Comparison of ENCODE assay signal across 10 cellular contexts in genomic region chr10:68810830-68811229, GRCh38. TPM values are rescaled to one million over a fixed set of nuclear protein-coding genes. Genes with fewer than 3 reads are reported as not detected.
A peak's percentile ranks its signal among the peaks of the same experiment; 100 is the strongest.
DNase-seq lines count a peak whose midpoint lies in the region; ATAC-seq, FAIRE-seq and TF ChIP-seq lines count a peak whose summit lies in the region.
"Not testable (repeated sequence)": the region's sequence is repeated elsewhere in the genome, so short reads cannot be mapped to it uniquely, and the experiment has no call there.
"Had no signal": no experiment of that assay in that cellular context is flagged by ENCODE, and none has a peak within 500 bp of the region (broad histone marks: within the 10 kb centered on the region; RNA-seq: fewer than 3 reads in every experiment).

No MANE protein-coding gene starts in this region.

- ATAC-seq in WTC11, K562: not testable (repeated sequence)

- not testable (repeated sequence) for H3K27ac ChIP-seq in H9 (ENCODE audit: insufficient read length, low read depth, low read length); HEK293 (ENCODE audit: extremely low read depth, low read depth, low read length)
- H3K27ac ChIP-seq in adrenal gland, result peak overlapping the region; percentile 43 to 82 (median 73)
- H3K27ac ChIP-seq in K562 (ENCODE audit: extremely low read depth, low read depth, low read length), result peak overlapping the region; percentile 74; the same call in 1 of the 3 replicates

- H3K4me1 ChIP-seq in H9 (ENCODE audit: insufficient read depth, low read length); HEK293 (ENCODE audit: control insufficient read depth, insufficient read depth, low read length): not testable (repeated sequence)
- H3K4me1 ChIP-seq in adrenal gland (replicated peaks in 1 of 2), result peaks cover 6 to 17% of the 10 kb centered on the region in 2 donors
- H3K4me1 ChIP-seq in K562 (replicated peaks in 1 of 2; ENCODE audit: control insufficient read depth in 2 of 2, insufficient read depth in 2 of 2, low read length in 2 of 2), result peaks cover 11 to 17% of the 10 kb centered on the region in 2 experiments

- not testable (repeated sequence) for H3K9me1 ChIP-seq in K562 (ENCODE audit: control insufficient read depth, insufficient read depth, low read length)

- not testable (repeated sequence) for H3K23me2 ChIP-seq in H9 (ENCODE audit: insufficient read length, low read depth, low read length, poor library complexity, severe bottlenecking)

- H3K4ac ChIP-seq in H9 (ENCODE audit: low read depth, low read length), result not testable (repeated sequence)

- not testable (repeated sequence) for H3K79me2 ChIP-seq in H9 (ENCODE audit: insufficient read depth, low read length); K562 (ENCODE audit: control insufficient read depth, insufficient read depth, low read length)

- not testable (repeated sequence) for TF ChIP-seq EP300 in K562 (IDR thresholded peaks at IDR 0.05; ENCODE audit: low read length)

- DNase-seq in H9; WTC11 (ENCODE audit: low spot score); K562 (ENCODE audit: extremely low read depth in 1 of 4, low spot score in 3 of 4): not testable (repeated sequence)
- peak; percentile 19 for DNase-seq in activated effector memory CD4-positive, alpha-beta T cell treated with anti-CD3 and anti-CD28 coated beads, Interleukin-2, amount 50 U/mL, for 16 hours
- peak in 2 of 7 donors; percentile 15 to 41 for DNase-seq in adrenal gland
- peak; percentile 33 for DNase-seq in mesenteric fat pad (ENCODE audit: low spot score)

- H3K9me3 ChIP-seq in H9 (ENCODE audit: control insufficient read depth, low read depth, low read length); HEK293 (ENCODE audit: control insufficient read depth, insufficient read depth, low read depth, low read length); adrenal gland (replicated peaks in 1 of 3); K562 (replicated peaks; ENCODE audit: control insufficient read depth, insufficient read depth, low read depth, low read length): not testable (repeated sequence)

- not testable (repeated sequence) for H3K36me3 Mint-ChIP-seq in H9 (ENCODE audit: insufficient read depth in 1 of 3, low read depth in 3 of 3); WTC11

- not testable (repeated sequence) for H4K8ac ChIP-seq in H9 (replicated peaks; ENCODE audit: insufficient read length, low read depth, low read length)

- WGBS in H9 (ENCODE audit: extremely low coverage, insufficient read length, low lambda C conversion rate), result no CpG with 5 or more reads among the region's 9 CpGs
- 90 to 93% (median 93%) methylated on average over 9 of the region's 9 CpGs for WGBS in adrenal gland, 4 donors
- 71% methylated on average over 9 of the region's 9 CpGs for WGBS in K562 (ENCODE audit: insufficient coverage, low coverage, missing lambda C conversion rate)

- FAIRE-seq in K562 (lab: Jason Lieb, UNC), result peak; percentile 35

- H2BK15ac ChIP-seq in H9 (ENCODE audit: low read depth, low read length), result not testable (repeated sequence)

- not testable (repeated sequence) for H3K9me3 Mint-ChIP-seq in H9, WTC11

- H3K4me2 ChIP-seq in H9 (ENCODE audit: insufficient read depth, insufficient read length, low read length), result not testable (repeated sequence)
- peak overlapping the region; percentile 1; the same call in 1 of the 2 replicates for H3K4me2 ChIP-seq in K562 (ENCODE audit: insufficient read depth, low read length)

- not testable (repeated sequence) for TF ChIP-seq RAD21 in K562 (CRISPR knock-in tag; conservative IDR thresholded peaks at IDR 0.05 in 1 of 2, IDR thresholded peaks at IDR 0.05 in 1 of 2)

- H3K4me3 Mint-ChIP-seq in H9, WTC11: not testable (repeated sequence)

- H2BK20ac ChIP-seq in H9 (ENCODE audit: low read depth, low read length, poor library complexity, severe bottlenecking), result peak overlapping the region; percentile 45

- H2AK5ac ChIP-seq in H9 (ENCODE audit: insufficient read length, low read length), result not testable (repeated sequence)

- not testable (repeated sequence) for H3K36me3 ChIP-seq in HEK293 (ENCODE audit: control insufficient read depth in 2 of 2, insufficient read depth in 1 of 2, low read length in 2 of 2); adrenal gland (replicated peaks in 1 of 2); K562 (ENCODE audit: control insufficient read depth, insufficient read depth, low read length)

- not testable (repeated sequence) for H3K18ac ChIP-seq in H9 (ENCODE audit: insufficient read length, low read depth, low read length)

- in situ Hi-C loops in K562 (cut with MboI), result not testable (repeated sequence)

- POLR2A ChIA-PET in HEK293 (lab: Yijun Ruan, JAX); WTC11 (lab: Charles Lee): not testable (repeated sequence)
- POLR2A ChIA-PET in K562 (lab: Yijun Ruan, JAX), result interaction anchor here (0.5 to 1.4 kb wide), 3 partner anchors 10 to 276 kb away, joined by 3 to 6 read pairs (median 4); partner anchors contain the start of gene STOX1

- not testable (repeated sequence) for H3K56ac ChIP-seq in H9 (ENCODE audit: insufficient read length, low read depth, low read length)

- intact Hi-C loops in adrenal gland (cut with DNase I); K562 (cut with micrococcal nuclease): not testable (repeated sequence)

- H3K27me3 Mint-ChIP-seq in H9 (ENCODE audit: low read depth); WTC11 (ENCODE audit: low read depth): not testable (repeated sequence)

- not testable (repeated sequence) for TF ChIP-seq CTCF in H9 (conservative IDR thresholded peaks at IDR 0.05); HEK293 (tag by site-specific recombination; IDR thresholded peaks at IDR 0.05); WTC11 (IDR thresholded peaks at IDR 0.05); adrenal gland (IDR thresholded peaks at IDR 0.05); K562 (IDR thresholded peaks at IDR 0.05 in 2 of 3, conservative IDR thresholded peaks at IDR 0.05 in 1 of 3; ENCODE audit: insufficient read depth in 2 of 3, low read depth in 1 of 3, low read length in 3 of 3)

- not testable (repeated sequence) for H3K27me3 ChIP-seq in H9 (ENCODE audit: insufficient read depth, low read length); adrenal gland; K562 (ENCODE audit: control insufficient read depth in 2 of 2, insufficient read depth in 2 of 2, low read length in 2 of 2)

- CTCF ChIA-PET in HEK293 (lab: Yijun Ruan, JAX), result interaction anchor here (1.1 kb wide), 1 partner anchor 10 kb away, joined by 3 read pairs; no protein-coding TSS in a partner anchor
- CTCF ChIA-PET in WTC11 (lab: Charles Lee); K562 (lab: Yijun Ruan, JAX; ENCODE audit: low intra/inter-chr PET ratio): not testable (repeated sequence)

- not testable (repeated sequence) for H4K20me1 ChIP-seq in H9 (ENCODE audit: control insufficient read depth, insufficient read depth, insufficient read length); K562 (replicated peaks; ENCODE audit: control insufficient read depth, insufficient read depth, low read length)

- H3K79me1 ChIP-seq in H9 (ENCODE audit: insufficient read depth, low read depth, low read length, poor library complexity, severe bottlenecking), result not testable (repeated sequence)

- not testable (repeated sequence) for H3K23ac ChIP-seq in H9 (ENCODE audit: insufficient read length, low read depth, low read length)

- H3K14ac ChIP-seq in H9 (ENCODE audit: insufficient read depth, low read length), result not testable (repeated sequence)

- not testable (repeated sequence) for H2AFZ ChIP-seq in H9 (ENCODE audit: low read length)
- H2AFZ ChIP-seq in K562 (ENCODE audit: low read depth, low read length), result peak overlapping the region; percentile 60

- BruUV-seq in K562 (replicated peaks; lab: Mats Ljungman, UMichigan), result not testable (repeated sequence)

- not testable (repeated sequence) for H3K4me3 ChIP-seq in HEK293 (ENCODE audit: low read depth, low read length); adrenal gland; K562

- not testable (repeated sequence) for H2BK12ac ChIP-seq in H9 (ENCODE audit: insufficient read length, low read depth, low read length)

- H3K27ac Mint-ChIP-seq in H9, WTC11: not testable (repeated sequence)

- peaks cover 5 to 15% of the 10 kb centered on the region in 2 experiments for H3K4me1 Mint-ChIP-seq in H9
- not testable (repeated sequence) for H3K4me1 Mint-ChIP-seq in WTC11

- not testable (repeated sequence) for H3T11ph ChIP-seq in H9 (ENCODE audit: low read length)

- not testable (repeated sequence) for H3K9ac ChIP-seq in H9 (ENCODE audit: extremely low read depth, insufficient read length, low read length)
- H3K9ac ChIP-seq in K562 (ENCODE audit: insufficient read depth in 1 of 2, low read depth in 2 of 2, low read length in 2 of 2), result peak overlapping the region in 1 of 2 experiments; percentile 31; a peak in 1 of 4 replicates

- H2BK5ac ChIP-seq in H9 (ENCODE audit: insufficient read length, low read length), result not testable (repeated sequence)

- not testable (repeated sequence) for H4K91ac ChIP-seq in H9 (ENCODE audit: insufficient read length, low read depth, low read length)

- TF ChIP-seq POLR2A in adrenal gland (IDR thresholded peaks at IDR 0.05); K562 (conservative IDR thresholded peaks at IDR 0.05): not testable (repeated sequence)

- H2BK120ac ChIP-seq in H9 (ENCODE audit: low read depth, low read length, poor library complexity, severe bottlenecking), result peak overlapping the region; percentile 61

- H4K5ac ChIP-seq in H9 (ENCODE audit: insufficient read length, low read depth, low read length), result not testable (repeated sequence)

RNA-seq across cellular contexts. Expression of gene STOX1, which starts 16.5 kb away (rescaled TPM):
- total RNA-seq in H9 (2021) (5.8 and 5.9 TPM in 2 replicates), WTC11 (2021) (1.6 to 1.9 TPM (median 1.6 TPM) in 3 replicates), adrenal gland (10 to 100 TPM in 5 of 8 donors, 1 to 10 TPM in 3; 4.8 to 16.5 (median 11.1) TPM), K562 (2014; rRNA removed) (0.09 and 0.16 TPM in 2 replicates), K562 (2014; rRNA removed; fragmentation: Illumina TruSeq; extraction: Trizol) (0.47 and 0.48 TPM in 2 replicates), K562 (2015; rRNA removed; fragmentation: Illumina TruSeq; extraction: Trizol) (0.87 and 0.98 TPM in 2 replicates), K562 (2021) (0.29 and 0.42 TPM in 2 replicates), mesenteric fat pad (8.1 TPM)
- polyA plus RNA-seq in adrenal gland (10 to 100 TPM in 1 of 3 donors, 1 to 10 TPM in 2; 7.2 to 11.9 (median 7.8) TPM), K562 (2011; rRNA removed) (0.23 and 0.39 TPM in 2 replicates), K562 (2014; fragmentation: Illumina TruSeq; extraction: Trizol) (0.29 and 0.36 TPM in 2 replicates), K562 (2014; fragmentation: Nextera tagmentation; extraction: Ambion mirVana) (under 1 TPM; 0.13 to 0.20 TPM), K562 (2014; rRNA removed) (0.09 and 1.1 TPM in 2 replicates)
- 0.28 TPM in 1 of 2 replicates, not detected in the other for total RNA-seq in K562 (2011; cell fraction: chromatin; rRNA removed; ENCODE audit: low replicate concordance)
- 0.17 TPM in 1 of 2 replicates, not detected in the other for total RNA-seq in K562 (2011; cell fraction: nucleolus; rRNA removed)
- not detected in 2 replicates for total RNA-seq in K562 (2011; cell fraction: nucleoplasm; rRNA removed)
- 0.04 and 0.13 TPM in 2 replicates for polyA plus RNA-seq in K562 (2011; cell fraction: cytosol; rRNA removed)
- 0.09 and 0.13 TPM in 2 replicates for polyA plus RNA-seq in K562 (2011; cell fraction: nucleus; rRNA removed)
- polyA plus RNA-seq in K562 (2012), result 0.49 and 1.1 TPM in 2 replicates
- 0.53 and 0.57 TPM in 2 replicates for polyA minus RNA-seq in K562 (2011; rRNA and poly(A)+ RNA removed)
- polyA minus RNA-seq in K562 (2011; cell fraction: cytosol; rRNA and poly(A)+ RNA removed), result not detected in 2 replicates
- polyA minus RNA-seq in K562 (2011; cell fraction: nucleus; rRNA and poly(A)+ RNA removed), result 0.11 and 0.13 TPM in 2 replicates
- polyA plus RNA-seq: BJ; CD14-positive monocyte; CD8-positive, alpha-beta memory T cell had no signal
